In the genomic region with DNA sequence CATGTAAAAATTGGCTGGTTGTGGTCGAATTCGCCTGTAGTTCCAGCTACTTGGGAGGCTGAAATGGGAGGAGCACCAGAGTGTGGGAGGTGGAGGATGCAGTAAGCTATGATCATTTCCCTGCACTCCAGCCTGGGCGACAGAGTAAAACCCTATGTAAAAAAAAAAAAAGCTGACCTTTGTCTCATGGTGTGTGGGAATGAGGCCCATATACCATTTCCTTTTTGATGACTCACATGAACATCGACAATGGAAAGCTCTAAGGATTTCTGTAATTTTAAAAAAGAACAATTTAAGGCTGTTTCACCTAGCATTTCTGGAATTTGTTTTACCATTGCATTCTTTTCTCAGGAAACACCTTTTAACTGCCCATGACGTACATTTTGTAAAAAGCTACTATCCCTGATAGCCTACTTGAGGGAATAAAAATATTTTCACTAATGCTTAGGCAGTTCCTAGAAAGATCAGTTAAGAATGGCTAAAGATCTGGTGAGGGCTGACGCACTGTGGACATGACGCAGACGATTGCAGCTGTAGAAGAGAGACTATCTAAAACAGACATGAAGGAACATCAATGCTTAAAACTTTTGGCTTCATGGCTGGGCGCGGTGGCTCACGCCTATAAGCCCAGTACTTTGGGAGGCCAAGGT, we compare ENCODE assay signal across 17 cellular contexts.
A peak's percentile ranks its signal among the peaks of the same experiment; 100 is the strongest.
DNase-seq lines count a peak whose midpoint lies in the region; ATAC-seq and TF ChIP-seq lines count a peak whose summit lies in the region.
"Had no signal": no experiment of that assay in that cellular context is flagged by ENCODE, and none has a peak within 500 bp of the region (broad histone marks: within the 10 kb centered on the region; RNA-seq: fewer than 3 reads in every experiment).

No MANE protein-coding gene starts in this region.

- ATAC-seq in GM19023 (IDR thresholded peaks at IDR 0.05; ENCODE audit: unreplicated experiment) = no peak
- ATAC-seq in stimulated activated naive CD8-positive, alpha-beta T cell treated with anti-CD3 and anti-CD28 coated beads, Interleukin-15, Interleukin-2, amounts not matched to agents 100 U/mL and 50 U/mL, for 24 hours = no peak
- ATAC-seq: body of pancreas; foreskin keratinocyte; stimulated activated naive B cell treated with anti-CD40 and anti-IgM and Interleukin-4, amounts not matched to agents 10 μg/mL and 1 μg/mL and 100 μg/mL, for 72 hours had no signal

- no peaks in the 10 kb centered on the region for H3K4me1 Mint-ChIP-seq in progenitor cell of endocrine pancreas (ENCODE audit: low read depth)
- H3K4me1 Mint-ChIP-seq: memory B cell had no signal

- TF ChIP-seq CTCF in fibroblast of villous mesenchyme (IDR thresholded peaks at IDR 0.05; ENCODE audit: insufficient read depth, low read depth, low read length) (no peak), progenitor cell of endocrine pancreas (IDR thresholded peaks at IDR 0.05; ENCODE audit: unreplicated experiment) (no peak)

- H3K27ac Mint-ChIP-seq in progenitor cell of endocrine pancreas = no peak overlapping the region
- H3K27ac Mint-ChIP-seq: memory B cell; stimulated activated naive B cell treated with anti-CD40 and anti-IgM and Interleukin-4, amounts not matched to agents 10 μg/mL and 1 μg/mL and 100 μg/mL, for 72 hours had no signal

- peak; percentile 11 for DNase-seq in HK-2 (ENCODE audit: unreplicated experiment)
- DNase-seq in SW480 (ENCODE audit: low spot score) = peak; percentile 65
- DNase-seq in fibroblast of villous mesenchyme (ENCODE audit: low read depth) = peak; percentile 82
- DNase-seq in skeletal muscle cell (ENCODE audit: low read depth) = peak; percentile 83
- DNase-seq in progenitor cell of endocrine pancreas (ENCODE audit: low spot score, unreplicated experiment) = no peak
- no peak for DNase-seq in stimulated activated naive CD8-positive, alpha-beta T cell treated with anti-CD3 and anti-CD28 coated beads, Interleukin-15, Interleukin-2, amounts not matched to agents 100 U/mL and 50 U/mL, for 24 hours
- DNase-seq: body of pancreas; DMS79 treated with DMSO at 0.1 percent for 48 hours; effector CD4-positive, alpha-beta T cell; H7; Kasumi-1; NCI-H510A treated with DMSO at 0.1 percent for 48 hours; stimulated activated naive B cell treated with anti-CD40 and anti-IgM and Interleukin-4, amounts not matched to agents 10 μg/mL and 1 μg/mL and 100 μg/mL, for 72 hours had no signal

- no peak overlapping the region for H3K4me3 Mint-ChIP-seq in progenitor cell of endocrine pancreas (ENCODE audit: low read depth)
- H3K4me3 Mint-ChIP-seq: memory B cell; stimulated activated naive B cell treated with anti-CD40 and anti-IgM and Interleukin-4, amounts not matched to agents 10 μg/mL and 1 μg/mL and 100 μg/mL, for 72 hours had no signal

- no peaks in the 10 kb centered on the region for H3K27me3 Mint-ChIP-seq in progenitor cell of endocrine pancreas
- H3K27me3 Mint-ChIP-seq: memory B cell had no signal

- H3K4me3 ChIP-seq in fibroblast of villous mesenchyme (ENCODE audit: low read depth, low read length) (no peak overlapping the region), skeletal muscle cell (ENCODE audit: low read depth, low read length) (no peak overlapping the region)
- H3K4me3 ChIP-seq: body of pancreas, skin epidermis had no signal

- H3K36me3 Mint-ChIP-seq in progenitor cell of endocrine pancreas (ENCODE audit: insufficient read depth) = no peaks in the 10 kb centered on the region
- H3K36me3 Mint-ChIP-seq: memory B cell; stimulated activated naive B cell treated with anti-CD40 and anti-IgM and Interleukin-4, amounts not matched to agents 10 μg/mL and 1 μg/mL and 100 μg/mL, for 72 hours had no signal

- H3K9me3 Mint-ChIP-seq in progenitor cell of endocrine pancreas (ENCODE audit: low read depth) = no peaks in the 10 kb centered on the region

Comparison
In these comparisons a context has a peak if more than half of its experiments do, and no peak if none do; other contexts are left out.
1. DNase-seq: peak in HK-2 (single experiment), SW480 (single experiment), fibroblast of villous mesenchyme (single experiment) and skeletal muscle cell (single experiment); none in progenitor cell of endocrine pancreas (single experiment) and stimulated activated naive CD8-positive, alpha-beta T cell treated with anti-CD3 and anti-CD28 coated beads, Interleukin-15, Interleukin-2, amounts not matched to agents 100 U/mL and 50 U/mL, for 24 hours (single experiment).